In genomic region chr6:3794092-3794491, GRCh38 we compare ENCODE assay signal across 9 cellular contexts. TPM values are rescaled to one million over a fixed set of nuclear protein-coding genes. Genes with fewer than 3 reads are reported as not detected.
DNase-seq lines count a peak whose midpoint lies in the region; ATAC-seq lines count a peak whose summit lies in the region.
"Had no signal": no experiment of that assay in that cellular context is flagged by ENCODE, and none has a peak within 500 bp of the region (broad histone marks: within the 10 kb centered on the region; RNA-seq: fewer than 3 reads in every experiment).

No MANE protein-coding gene starts in this region.

- H3K14ac ChIP-seq in neuronal stem cell (ENCODE audit: low read length), result no peak overlapping the region

- H3K9me3 ChIP-seq in neuronal stem cell (replicated peaks in 1 of 2; ENCODE audit: control insufficient read depth in 2 of 2, insufficient read depth in 1 of 2, low read depth in 1 of 2, low read length in 2 of 2), result no peaks in the 10 kb centered on the region

- no peak overlapping the region for H3K4me3 ChIP-seq in neuronal stem cell (ENCODE audit: low read length in 2 of 2)

- no peak overlapping the region for H3K27ac ChIP-seq in neuronal stem cell (replicated peaks; ENCODE audit: low read length)

- no peaks in the 10 kb centered on the region for H3K9me3 Mint-ChIP-seq in activated T-cell treated with anti-CD3 and anti-CD28 coated beads, Interleukin-2, amount 50 U/mL, for 72 hours
- H3K9me3 Mint-ChIP-seq: neural crest cell had no signal

- no peak overlapping the region for H2AK5ac ChIP-seq in neuronal stem cell (ENCODE audit: low read depth, low read length)

- ATAC-seq in GM19043 (IDR thresholded peaks at IDR 0.05; ENCODE audit: low read depth, unreplicated experiment), result peak; percentile 84
- peak; percentile 74 for ATAC-seq in HG02623 (IDR thresholded peaks at IDR 0.05; ENCODE audit: unreplicated experiment)
- peak; percentile 75 for ATAC-seq in HG03460 (IDR thresholded peaks at IDR 0.05; ENCODE audit: unreplicated experiment)
- no peak for ATAC-seq in activated T-cell treated with anti-CD3 and anti-CD28 coated beads, Interleukin-2, amount 50 U/mL, for 72 hours (replicated peaks in 1 of 2)

- H3K18ac ChIP-seq in neuronal stem cell (ENCODE audit: low read length), result no peak overlapping the region

- H2AFZ ChIP-seq in neuronal stem cell (ENCODE audit: low read length), result peak overlapping the region; percentile 67

- no peak for DNase-seq in neuronal stem cell (ENCODE audit: low spot score)
- DNase-seq in activated T-cell treated with anti-CD3 and anti-CD28 coated beads, Interleukin-2, amount 50 U/mL, for 72 hours, result no peak
- no peak for DNase-seq in activated CD8-positive, alpha-beta memory T cell treated with anti-CD3 and anti-CD28 coated beads, Interleukin-2, amount 50 U/mL, for 4 hours
- no peak for DNase-seq in DMS 273 treated with DMSO at 0.1 percent for 48 hours (lab: John Stamatoyannopoulos, UW)
- DNase-seq: NCI-H2171 treated with DMSO at 0.1 percent for 48 hours had no signal

- H3K27ac Mint-ChIP-seq in activated T-cell treated with anti-CD3 and anti-CD28 coated beads, Interleukin-2, amount 50 U/mL, for 72 hours, result no peak overlapping the region

- no peak overlapping the region for H2BK120ac ChIP-seq in neuronal stem cell (ENCODE audit: low read depth, low read length)

- no peak overlapping the region for H3K23ac ChIP-seq in neuronal stem cell (ENCODE audit: low read depth, low read length, poor library complexity)

- H3K36me3 Mint-ChIP-seq in activated T-cell treated with anti-CD3 and anti-CD28 coated beads, Interleukin-2, amount 50 U/mL, for 72 hours (ENCODE audit: insufficient read depth in 2 of 2), result no peaks in the 10 kb centered on the region

- peaks cover 10% of the 10 kb centered on the region for H3K27me3 Mint-ChIP-seq in activated T-cell treated with anti-CD3 and anti-CD28 coated beads, Interleukin-2, amount 50 U/mL, for 72 hours (ENCODE audit: low read depth)

- no peak overlapping the region for H3K4ac ChIP-seq in neuronal stem cell (ENCODE audit: low read length)

- H2BK12ac ChIP-seq in neuronal stem cell (ENCODE audit: low read length), result no peak overlapping the region

- no peaks in the 10 kb centered on the region for H3K4me1 Mint-ChIP-seq in activated T-cell treated with anti-CD3 and anti-CD28 coated beads, Interleukin-2, amount 50 U/mL, for 72 hours (ENCODE audit: low read depth)

- no peaks in the 10 kb centered on the region for H3K27me3 ChIP-seq in neuronal stem cell (ENCODE audit: control insufficient read depth in 3 of 3, insufficient read depth in 3 of 3, low read depth in 1 of 3, low read length in 3 of 3)

- no peak overlapping the region for H4K8ac ChIP-seq in neuronal stem cell (ENCODE audit: low read depth, low read length)

- no peaks in the 10 kb centered on the region for H3K79me1 ChIP-seq in neuronal stem cell (ENCODE audit: low read depth, low read length)

- no peak overlapping the region for H2BK5ac ChIP-seq in neuronal stem cell (ENCODE audit: low read length)

- H4K91ac ChIP-seq in neuronal stem cell (ENCODE audit: low read depth, low read length, poor library complexity), result no peak overlapping the region

- H3K4me3 Mint-ChIP-seq in activated T-cell treated with anti-CD3 and anti-CD28 coated beads, Interleukin-2, amount 50 U/mL, for 72 hours, result no peak overlapping the region
- H3K4me3 Mint-ChIP-seq: neural crest cell had no signal

- peaks cover 9 to 38% of the 10 kb centered on the region in 2 donors for H3K4me1 ChIP-seq in neuronal stem cell (ENCODE audit: control insufficient read depth in 2 of 2, insufficient read depth in 1 of 2, low read depth in 1 of 2, low read length in 2 of 2)

- H3K36me3 ChIP-seq in neuronal stem cell (replicated peaks in 1 of 2; ENCODE audit: control insufficient read depth in 2 of 2, insufficient read depth in 2 of 2, low read length in 2 of 2), result no peaks in the 10 kb centered on the region

- H2BK15ac ChIP-seq in neuronal stem cell (ENCODE audit: low read length), result no peak overlapping the region

- H3K4me2 ChIP-seq in neuronal stem cell (ENCODE audit: insufficient read depth, low read length, poor library complexity, severe bottlenecking), result no peak overlapping the region

- H3K9ac ChIP-seq in neuronal stem cell (ENCODE audit: low read depth, low read length, poor library complexity), result no peak overlapping the region

RNA-seq across cellular contexts. Expression of gene PXDC1, which starts 42.6 kb away (rescaled TPM):
- 4.4 TPM for polyA plus RNA-seq in neuronal stem cell (2013, experiment 1 of 2)
- polyA plus RNA-seq in neuronal stem cell (2013, experiment 2 of 2), result 4.7 TPM
- total RNA-seq in activated T-cell treated with anti-CD3 and anti-CD28 coated beads, Interleukin-2, amount 50 U/mL, for 72 hours, result 1 to 10 TPM in 1 of 2 donors, under 1 TPM in 1; 0.94 to 7.2 TPM

RNA-seq across cellular contexts. Expression of gene FAM50B, which starts 55.1 kb away (rescaled TPM):
- polyA plus RNA-seq in neuronal stem cell (2013, experiment 1 of 2), result 2.6 TPM
- polyA plus RNA-seq in neuronal stem cell (2013, experiment 2 of 2), result 2.1 TPM
- 1 to 10 TPM; 8.1 to 8.2 TPM for total RNA-seq in activated T-cell treated with anti-CD3 and anti-CD28 coated beads, Interleukin-2, amount 50 U/mL, for 72 hours

Comparison
In these comparisons a context has a peak if more than half of its experiments do, and no peak if none do; other contexts are left out.
1. ATAC-seq: peak in GM19043 (single experiment), HG02623 (single experiment) and HG03460 (single experiment); none in activated T-cell treated with anti-CD3 and anti-CD28 coated beads, Interleukin-2, amount 50 U/mL, for 72 hours (0 of 2).